ENCODE assay signal across 8 cellular contexts in the genomic region with DNA sequence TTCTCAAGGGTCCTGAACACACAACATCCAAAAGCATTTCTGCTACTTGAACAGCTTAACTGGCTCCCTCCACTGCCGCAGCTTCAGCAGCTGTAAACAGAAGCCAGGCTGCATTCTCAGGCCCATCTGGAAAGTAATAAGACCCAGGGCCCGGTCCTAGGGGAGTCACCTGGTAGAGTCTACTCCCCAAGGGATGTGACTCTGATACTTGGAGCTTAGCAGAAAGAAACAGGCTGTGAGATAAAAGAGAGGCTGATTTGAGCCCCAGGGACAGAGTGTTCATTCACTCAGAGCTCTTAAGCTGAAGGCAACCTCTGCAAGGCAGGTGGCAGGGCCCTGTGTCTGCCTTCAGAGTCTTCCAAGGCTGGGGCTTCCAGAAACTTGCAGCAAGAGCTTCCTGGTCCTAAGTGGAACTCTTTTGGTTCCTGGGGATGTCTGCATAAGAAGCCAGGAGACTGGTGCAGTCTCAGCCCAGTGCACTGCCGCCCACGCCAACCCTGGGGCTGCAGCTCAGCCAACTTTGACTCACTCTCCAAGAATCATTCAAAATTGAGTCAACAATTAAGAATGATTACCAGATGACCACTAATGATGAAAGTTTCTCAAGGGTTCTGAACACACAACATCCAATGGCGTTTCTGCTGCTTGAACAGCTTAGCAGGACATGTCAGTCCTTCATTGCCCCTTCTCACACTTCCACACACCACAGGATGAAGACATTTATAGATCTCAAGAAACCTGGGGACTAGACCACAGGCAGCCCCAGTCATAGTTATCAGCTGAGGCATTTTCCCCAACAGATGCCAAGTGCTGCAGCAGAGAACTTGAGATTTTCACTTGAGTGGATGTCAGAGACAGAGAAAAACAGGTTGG.
DNase-seq lines count a peak whose midpoint lies in the region; ATAC-seq and TF ChIP-seq lines count a peak whose summit lies in the region.

No MANE protein-coding gene starts in this region.

- 56 to 60% methylated on average over 5 of the region's 5 CpGs for WGBS in sigmoid colon, 2 donors

- intact Hi-C loops in sigmoid colon (cut with DNase I) = no loop called here

- H3K36me3 ChIP-seq in brain microvascular endothelial cell (replicated peaks) (no peaks in the 10 kb centered on the region), sigmoid colon (no peaks in the 10 kb centered on the region)

- TF ChIP-seq CTCF in brain microvascular endothelial cell (IDR thresholded peaks at IDR 0.05; ENCODE audit: low read depth, low read length, missing control alignments) = no peak
- TF ChIP-seq CTCF in GM10266 (IDR thresholded peaks at IDR 0.05; ENCODE audit: control insufficient read depth, insufficient read depth, low read depth, missing control alignments) = no peak
- no peak for TF ChIP-seq CTCF in sigmoid colon (IDR thresholded peaks at IDR 0.05)

- DNase-seq in brain microvascular endothelial cell = peak; percentile 69
- peak; percentile 100 for DNase-seq in renal cortical epithelial cell (ENCODE audit: low read depth)
- no peak for DNase-seq in DMS79 treated with DMSO at 0.1 percent for 48 hours (lab: John Stamatoyannopoulos, UW)
- DNase-seq in GM10266 (ENCODE audit: extremely low spot score) = no peak
- no peak for DNase-seq in T-helper 1 cell
- no peak for DNase-seq in sigmoid colon

- H3K27ac ChIP-seq in brain microvascular endothelial cell (peak overlapping the region; percentile 66), sigmoid colon (peak overlapping the region in 2 of 4 donors; percentile 18 to 61)

- no peak for TF ChIP-seq EP300 in sigmoid colon (IDR thresholded peaks at IDR 0.05)

- in situ Hi-C loops in brain microvascular endothelial cell (cut with HindIII; ENCODE audit: low pct_ligation_motif_present, low sequenced_read_pairs) = no loop called here

- peaks cover 0 to 32% (median 18%) of the 10 kb centered on the region in 4 donors for H3K4me1 ChIP-seq in sigmoid colon

- H3K27me3 ChIP-seq in brain microvascular endothelial cell (replicated peaks) = no peaks in the 10 kb centered on the region
- no peaks in the 10 kb centered on the region for H3K27me3 ChIP-seq in sigmoid colon

- H3K4me3 ChIP-seq in brain microvascular endothelial cell (ENCODE audit: low read depth, low read length) (no peak overlapping the region), sigmoid colon (no peak overlapping the region)

- no peak for TF ChIP-seq POLR2A in sigmoid colon (IDR thresholded peaks at IDR 0.05)

- ATAC-seq in GM19035 (IDR thresholded peaks at IDR 0.05; ENCODE audit: unreplicated experiment) (peak; percentile 54), HG03342 (IDR thresholded peaks at IDR 0.05; ENCODE audit: unreplicated experiment) (peak; percentile 47)

- H3K9me3 ChIP-seq in sigmoid colon = no peaks in the 10 kb centered on the region

Comparison
In these comparisons a context has a peak if more than half of its experiments do, and no peak if none do; other contexts are left out.
1. DNase-seq: peak in brain microvascular endothelial cell (single experiment) and renal cortical epithelial cell (single experiment); none in DMS79 treated with DMSO at 0.1 percent for 48 hours (single experiment), GM10266 (single experiment), T-helper 1 cell (0 of 5) and sigmoid colon (single experiment).